ENCODE assay signal across 26 cellular contexts in genomic region chr5:90226433-90227099, GRCh38.
DNase-seq lines count a peak whose midpoint lies in the region; ATAC-seq and TF ChIP-seq lines count a peak whose summit lies in the region.
"Had no signal": no experiment of that assay in that cellular context is flagged by ENCODE, and none has a peak within 500 bp of the region (broad histone marks: within the 10 kb centered on the region; RNA-seq: fewer than 3 reads in every experiment).

No MANE protein-coding gene starts in this region.

- ATAC-seq in SK-N-SH treated with all-trans-retinoic acid at 6 μM for 48 hours, result no peak
- ATAC-seq: activated T-cell treated with anti-CD3 and anti-CD28 coated beads, Interleukin-2, amount 50 U/mL, for 4 hours; HepG2; lower lobe of right lung had no signal

- no peaks in the 10 kb centered on the region for H4K20me1 ChIP-seq in SK-N-SH (ENCODE audit: insufficient read depth)

- CTCF ChIA-PET in SK-N-SH (lab: Yijun Ruan, JAX), result no interaction called here

- DNase-seq in SK-N-SH (peak; percentile 7), HAP-1 (ENCODE audit: low spot score in 2 of 2) (peak; percentile 51 to 59), cerebellum (ENCODE audit: low spot score) (peak; percentile 1), transverse colon (peak; percentile 63), OCI-M1 (lab: John Stamatoyannopoulos, UW) (no peak), NCI-H524 (lab: John Stamatoyannopoulos, UW) (no peak), NAMALWA (ENCODE audit: low spot score) (no peak)
- DNase-seq: ACHN; activated CD4-positive, alpha-beta T cell treated with anti-CD3 and anti-CD28 coated beads, Interleukin-2, amount 10 ng/mL, durations not matched to agents 24 days and 14 days; activated T-cell treated with anti-CD3 and anti-CD28 coated beads, Interleukin-2, amount 50 U/mL, for 4 hours; DMS79; effector CD8-positive, alpha-beta T cell; lower lobe of right lung; MV-4-11; NCI-H2029 treated with DMSO at 0.1 percent for 48 hours; NCI-H345; nephron progenitor cell; PC-9; retina; Right ventricle myocardium superior; spleen; T-helper 9 cell had no signal

- H3K27ac ChIP-seq in SK-N-SH (ENCODE audit: low read depth in 2 of 2, low read length in 1 of 2) (no peak overlapping the region), transverse colon (peak overlapping the region; percentile 15 to 67 (median 54))
- H3K27ac ChIP-seq: lower lobe of right lung, ovary, PC-9, spleen, tibial nerve had no signal

- H3K9me3 ChIP-seq in SK-N-SH (no peaks in the 10 kb centered on the region), HAP-1 (no peaks in the 10 kb centered on the region), transverse colon (no peaks in the 10 kb centered on the region)
- H3K9me3 ChIP-seq: lower lobe of right lung, ovary, spleen, tibial nerve had no signal

- TF ChIP-seq EP300 in SK-N-SH (IDR thresholded peaks at IDR 0.05; ENCODE audit: borderline replicate concordance in 1 of 2, low read depth in 1 of 2, low read length in 1 of 2) (no peak), transverse colon (IDR thresholded peaks at IDR 0.05; ENCODE audit: low read depth) (no peak)

- no peak overlapping the region for H2AFZ ChIP-seq in SK-N-SH (ENCODE audit: low read depth)
- H2AFZ ChIP-seq: PC-9 had no signal

- TF ChIP-seq RAD21 in SK-N-SH (IDR thresholded peaks at IDR 0.05; ENCODE audit: low read length), result no peak

- H3K9ac ChIP-seq in SK-N-SH, result no peak overlapping the region

- H3K9me2 ChIP-seq in SK-N-SH, result no peaks in the 10 kb centered on the region

- 33% methylated on average over 2 of the region's 2 CpGs for WGBS in SK-N-SH (ENCODE audit: low lambda C conversion rate)
- 17 to 29% methylated on average over 2 of the region's 2 CpGs for WGBS in transverse colon (ENCODE audit: low coverage in 1 of 2), 2 donors

- no peaks in the 10 kb centered on the region for H3F3A ChIP-seq in SK-N-SH (replicated peaks; ENCODE audit: insufficient read depth)

- TF ChIP-seq CTCF in SK-N-SH (IDR thresholded peaks at IDR 0.05) (no peak), transverse colon (IDR thresholded peaks at IDR 0.05) (no peak)

- no peak for TF ChIP-seq POLR2A in transverse colon (IDR thresholded peaks at IDR 0.05)

- H3K36me3 ChIP-seq in SK-N-SH (replicated peaks in 1 of 2; ENCODE audit: control insufficient read depth in 1 of 2, insufficient read depth in 2 of 2, low read length in 1 of 2), result no peaks in the 10 kb centered on the region
- H3K36me3 ChIP-seq in HAP-1 (replicated peaks), result no peaks in the 10 kb centered on the region
- no peaks in the 10 kb centered on the region for H3K36me3 ChIP-seq in transverse colon
- H3K36me3 ChIP-seq: lower lobe of right lung, ovary, spleen, tibial nerve had no signal

- H3K4me3 ChIP-seq in SK-N-SH (ENCODE audit: low read depth in 2 of 2, low read length in 1 of 2) (no peak overlapping the region), HAP-1 (no peak overlapping the region), transverse colon (no peak overlapping the region)
- H3K4me3 ChIP-seq: lower lobe of right lung, ovary, PC-9, spleen, tibial nerve had no signal

- no peak overlapping the region for H3K4me2 ChIP-seq in SK-N-SH
- H3K4me2 ChIP-seq: PC-9 had no signal

- in situ Hi-C loops in HAP-1 (cut with MboI; ENCODE audit: low sequenced_read_pairs), result no loop called here
- in situ Hi-C loops in transverse colon (cut with MboI; ENCODE audit: low pct_ligation_motif_present in 1 of 4, low pct_unique_long_range_greater_than_20kb in 1 of 4, low sequenced_read_pairs in 3 of 4), result no loop called here

- H3K27me3 ChIP-seq in SK-N-SH (ENCODE audit: insufficient read depth) (no peaks in the 10 kb centered on the region), HAP-1 (ENCODE audit: low read depth) (no peaks in the 10 kb centered on the region), transverse colon (no peaks in the 10 kb centered on the region)
- H3K27me3 ChIP-seq: ovary, spleen, tibial nerve had no signal

- H3K79me2 ChIP-seq in SK-N-SH (ENCODE audit: insufficient read depth), result no peaks in the 10 kb centered on the region

- POLR2A ChIA-PET in SK-N-SH (lab: Yijun Ruan, JAX), result no interaction called here

- H3K4me1 ChIP-seq in SK-N-SH (ENCODE audit: control insufficient read depth in 1 of 2, insufficient read depth in 2 of 2, low read depth in 1 of 2, low read length in 1 of 2) (peaks cover 5 to 10% of the 10 kb centered on the region in 2 experiments; a peak in 3 of 4 replicates), HAP-1 (peaks cover 7% of the 10 kb centered on the region), transverse colon (peaks cover 0 to 26% (median 9%) of the 10 kb centered on the region in 4 donors)
- H3K4me1 ChIP-seq: lower lobe of right lung, spleen had no signal

- intact Hi-C loops in transverse colon (cut with DNase I; ENCODE audit: low total_unique reads), result no loop called here

TF ChIP-seq in SK-N-SH, 30 proteins besides CTCF, POLR2A, EP300 and RAD21:
- TF ChIP-seq USF2 (IDR thresholded peaks at IDR 0.05; ENCODE audit: borderline replicate concordance, low read depth, low read length) (no peak), NFIC (IDR thresholded peaks at IDR 0.05; ENCODE audit: borderline replicate concordance) (no peak), RXRA (IDR thresholded peaks at IDR 0.05; ENCODE audit: borderline replicate concordance, low read depth) (no peak), GABPA (IDR thresholded peaks at IDR 0.05; ENCODE audit: low read depth) (no peak), USF1 (IDR thresholded peaks at IDR 0.05; ENCODE audit: borderline replicate concordance, low read depth) (no peak), FOXJ3 (CRISPR knock-in tag; IDR thresholded peaks at IDR 0.05) (no peak), FOXM1 (IDR thresholded peaks at IDR 0.05; ENCODE audit: low read depth) (no peak), TCF12 (IDR thresholded peaks at IDR 0.05) (no peak), TEAD4 (IDR thresholded peaks at IDR 0.05; ENCODE audit: borderline replicate concordance, insufficient read depth) (no peak), FOSL2 (IDR thresholded peaks at IDR 0.05; ENCODE audit: borderline replicate concordance, low read depth) (no peak)

TF ChIP-seq in SK-N-SH treated with all-trans-retinoic acid at 6 μM for 48 hours, 23 proteins besides CTCF, POLR2A, EP300 and RAD21:
- no peak for TF ChIP-seq TSHZ2 (CRISPR knock-in tag; IDR thresholded peaks at IDR 0.05)
- TF ChIP-seq TCF4 (CRISPR knock-in tag; IDR thresholded peaks at IDR 0.05; ENCODE audit: borderline replicate concordance), result no peak
- TF ChIP-seq PATZ1 (CRISPR knock-in tag; IDR thresholded peaks at IDR 0.05; ENCODE audit: borderline replicate concordance), result no peak
- TF ChIP-seq CREB5 (CRISPR knock-in tag; IDR thresholded peaks at IDR 0.05; ENCODE audit: low read depth), result no peak
- TF ChIP-seq CSDC2 (CRISPR knock-in tag; IDR thresholded peaks at IDR 0.05), result no peak

Comparison
In these comparisons a context has a peak if more than half of its experiments do, and no peak if none do; other contexts are left out.
1. DNase-seq: peak in SK-N-SH (single experiment), HAP-1 (2 of 2), cerebellum (single experiment) and transverse colon (single experiment); none in OCI-M1 (single experiment), NCI-H524 (0 of 2) and NAMALWA (single experiment).
2. H3K27ac ChIP-seq: peak in transverse colon (4 of 4); none in SK-N-SH (0 of 2).